In the genomic region with DNA sequence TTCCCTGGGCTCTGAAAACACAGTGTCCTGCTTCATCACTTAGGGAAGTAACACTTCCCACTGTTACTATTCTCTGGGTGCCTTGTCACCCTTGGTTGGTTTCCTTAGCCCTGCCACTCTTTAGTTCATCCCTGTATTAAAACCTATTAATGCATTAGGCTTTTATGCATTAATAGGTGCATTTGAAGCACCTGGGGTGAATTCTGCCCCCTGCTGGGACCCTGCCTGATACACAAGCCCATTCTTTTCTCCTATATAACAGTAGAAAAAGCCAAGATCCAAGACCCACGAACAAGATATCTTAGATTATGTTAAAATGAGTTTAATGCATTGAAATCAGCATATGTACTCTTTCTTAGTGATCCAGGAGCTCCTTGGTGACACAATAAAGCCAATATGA, we compare ENCODE assay signal across 1 cellular context.
TF ChIP-seq lines count a peak whose summit lies in the region.

No MANE protein-coding gene starts in this region.

TF ChIP-seq in GM23338, 12 proteins besides CTCF, POLR2A, EP300 and RAD21 (continued from another document):
- TF ChIP-seq, protein P1, sequence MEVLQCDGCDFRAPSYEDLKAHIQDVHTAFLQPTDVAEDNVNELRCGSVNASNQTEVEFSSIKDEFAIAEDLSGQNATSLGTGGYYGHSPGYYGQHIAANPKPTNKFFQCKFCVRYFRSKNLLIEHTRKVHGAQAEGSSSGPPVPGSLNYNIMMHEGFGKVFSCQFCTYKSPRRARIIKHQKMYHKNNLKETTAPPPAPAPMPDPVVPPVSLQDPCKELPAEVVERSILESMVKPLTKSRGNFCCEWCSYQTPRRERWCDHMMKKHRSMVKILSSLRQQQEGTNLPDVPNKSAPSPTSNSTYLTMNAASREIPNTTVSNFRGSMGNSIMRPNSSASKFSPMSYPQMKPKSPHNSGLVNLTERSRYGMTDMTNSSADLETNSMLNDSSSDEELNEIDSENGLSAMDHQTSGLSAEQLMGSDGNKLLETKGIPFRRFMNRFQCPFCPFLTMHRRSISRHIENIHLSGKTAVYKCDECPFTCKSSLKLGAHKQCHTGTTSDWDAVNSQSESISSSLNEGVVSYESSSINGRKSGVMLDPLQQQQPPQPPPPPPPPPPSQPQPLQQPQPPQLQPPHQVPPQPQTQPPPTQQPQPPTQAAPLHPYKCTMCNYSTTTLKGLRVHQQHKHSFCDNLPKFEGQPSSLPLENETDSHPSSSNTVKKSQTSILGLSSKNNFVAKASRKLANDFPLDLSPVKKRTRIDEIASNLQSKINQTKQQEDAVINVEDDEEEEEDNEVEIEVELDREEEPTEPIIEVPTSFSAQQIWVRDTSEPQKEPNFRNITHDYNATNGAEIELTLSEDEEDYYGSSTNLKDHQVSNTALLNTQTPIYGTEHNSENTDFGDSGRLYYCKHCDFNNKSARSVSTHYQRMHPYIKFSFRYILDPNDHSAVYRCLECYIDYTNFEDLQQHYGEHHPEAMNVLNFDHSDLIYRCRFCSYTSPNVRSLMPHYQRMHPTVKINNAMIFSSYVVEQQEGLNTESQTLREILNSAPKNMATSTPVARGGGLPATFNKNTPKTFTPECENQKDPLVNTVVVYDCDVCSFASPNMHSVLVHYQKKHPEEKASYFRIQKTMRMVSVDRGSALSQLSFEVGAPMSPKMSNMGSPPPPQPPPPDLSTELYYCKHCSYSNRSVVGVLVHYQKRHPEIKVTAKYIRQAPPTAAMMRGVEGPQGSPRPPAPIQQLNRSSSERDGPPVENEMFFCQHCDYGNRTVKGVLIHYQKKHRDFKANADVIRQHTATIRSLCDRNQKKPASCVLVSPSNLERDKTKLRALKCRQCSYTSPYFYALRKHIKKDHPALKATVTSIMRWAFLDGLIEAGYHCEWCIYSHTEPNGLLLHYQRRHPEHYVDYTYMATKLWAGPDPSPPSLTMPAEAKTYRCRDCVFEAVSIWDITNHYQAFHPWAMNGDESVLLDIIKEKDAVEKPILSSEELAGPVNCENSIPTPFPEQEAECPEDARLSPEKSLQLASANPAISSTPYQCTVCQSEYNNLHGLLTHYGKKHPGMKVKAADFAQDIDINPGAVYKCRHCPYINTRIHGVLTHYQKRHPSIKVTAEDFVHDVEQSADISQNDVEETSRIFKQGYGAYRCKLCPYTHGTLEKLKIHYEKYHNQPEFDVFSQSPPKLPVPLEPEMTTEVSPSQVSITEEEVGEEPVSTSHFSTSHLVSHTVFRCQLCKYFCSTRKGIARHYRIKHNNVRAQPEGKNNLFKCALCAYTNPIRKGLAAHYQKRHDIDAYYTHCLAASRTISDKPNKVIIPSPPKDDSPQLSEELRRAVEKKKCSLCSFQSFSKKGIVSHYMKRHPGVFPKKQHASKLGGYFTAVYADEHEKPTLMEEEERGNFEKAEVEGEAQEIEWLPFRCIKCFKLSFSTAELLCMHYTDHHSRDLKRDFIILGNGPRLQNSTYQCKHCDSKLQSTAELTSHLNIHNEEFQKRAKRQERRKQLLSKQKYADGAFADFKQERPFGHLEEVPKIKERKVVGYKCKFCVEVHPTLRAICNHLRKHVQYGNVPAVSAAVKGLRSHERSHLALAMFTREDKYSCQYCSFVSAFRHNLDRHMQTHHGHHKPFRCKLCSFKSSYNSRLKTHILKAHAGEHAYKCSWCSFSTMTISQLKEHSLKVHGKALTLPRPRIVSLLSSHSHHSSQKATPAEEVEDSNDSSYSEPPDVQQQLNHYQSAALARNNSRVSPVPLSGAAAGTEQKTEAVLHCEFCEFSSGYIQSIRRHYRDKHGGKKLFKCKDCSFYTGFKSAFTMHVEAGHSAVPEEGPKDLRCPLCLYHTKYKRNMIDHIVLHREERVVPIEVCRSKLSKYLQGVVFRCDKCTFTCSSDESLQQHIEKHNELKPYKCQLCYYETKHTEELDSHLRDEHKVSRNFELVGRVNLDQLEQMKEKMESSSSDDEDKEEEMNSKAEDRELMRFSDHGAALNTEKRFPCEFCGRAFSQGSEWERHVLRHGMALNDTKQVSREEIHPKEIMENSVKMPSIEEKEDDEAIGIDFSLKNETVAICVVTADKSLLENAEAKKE (CRISPR knock-in tag; IDR thresholded peaks at IDR 0.05), result no peak
- TF ChIP-seq, protein P2, sequence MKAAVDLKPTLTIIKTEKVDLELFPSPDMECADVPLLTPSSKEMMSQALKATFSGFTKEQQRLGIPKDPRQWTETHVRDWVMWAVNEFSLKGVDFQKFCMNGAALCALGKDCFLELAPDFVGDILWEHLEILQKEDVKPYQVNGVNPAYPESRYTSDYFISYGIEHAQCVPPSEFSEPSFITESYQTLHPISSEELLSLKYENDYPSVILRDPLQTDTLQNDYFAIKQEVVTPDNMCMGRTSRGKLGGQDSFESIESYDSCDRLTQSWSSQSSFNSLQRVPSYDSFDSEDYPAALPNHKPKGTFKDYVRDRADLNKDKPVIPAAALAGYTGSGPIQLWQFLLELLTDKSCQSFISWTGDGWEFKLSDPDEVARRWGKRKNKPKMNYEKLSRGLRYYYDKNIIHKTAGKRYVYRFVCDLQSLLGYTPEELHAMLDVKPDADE (IDR thresholded peaks at IDR 0.05), result no peak
- TF ChIP-seq, protein P3, sequence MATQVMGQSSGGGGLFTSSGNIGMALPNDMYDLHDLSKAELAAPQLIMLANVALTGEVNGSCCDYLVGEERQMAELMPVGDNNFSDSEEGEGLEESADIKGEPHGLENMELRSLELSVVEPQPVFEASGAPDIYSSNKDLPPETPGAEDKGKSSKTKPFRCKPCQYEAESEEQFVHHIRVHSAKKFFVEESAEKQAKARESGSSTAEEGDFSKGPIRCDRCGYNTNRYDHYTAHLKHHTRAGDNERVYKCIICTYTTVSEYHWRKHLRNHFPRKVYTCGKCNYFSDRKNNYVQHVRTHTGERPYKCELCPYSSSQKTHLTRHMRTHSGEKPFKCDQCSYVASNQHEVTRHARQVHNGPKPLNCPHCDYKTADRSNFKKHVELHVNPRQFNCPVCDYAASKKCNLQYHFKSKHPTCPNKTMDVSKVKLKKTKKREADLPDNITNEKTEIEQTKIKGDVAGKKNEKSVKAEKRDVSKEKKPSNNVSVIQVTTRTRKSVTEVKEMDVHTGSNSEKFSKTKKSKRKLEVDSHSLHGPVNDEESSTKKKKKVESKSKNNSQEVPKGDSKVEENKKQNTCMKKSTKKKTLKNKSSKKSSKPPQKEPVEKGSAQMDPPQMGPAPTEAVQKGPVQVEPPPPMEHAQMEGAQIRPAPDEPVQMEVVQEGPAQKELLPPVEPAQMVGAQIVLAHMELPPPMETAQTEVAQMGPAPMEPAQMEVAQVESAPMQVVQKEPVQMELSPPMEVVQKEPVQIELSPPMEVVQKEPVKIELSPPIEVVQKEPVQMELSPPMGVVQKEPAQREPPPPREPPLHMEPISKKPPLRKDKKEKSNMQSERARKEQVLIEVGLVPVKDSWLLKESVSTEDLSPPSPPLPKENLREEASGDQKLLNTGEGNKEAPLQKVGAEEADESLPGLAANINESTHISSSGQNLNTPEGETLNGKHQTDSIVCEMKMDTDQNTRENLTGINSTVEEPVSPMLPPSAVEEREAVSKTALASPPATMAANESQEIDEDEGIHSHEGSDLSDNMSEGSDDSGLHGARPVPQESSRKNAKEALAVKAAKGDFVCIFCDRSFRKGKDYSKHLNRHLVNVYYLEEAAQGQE (IDR thresholded peaks at IDR 0.05; ENCODE audit: unreplicated experiment), result no peak
- TF ChIP-seq STAT1 (IDR thresholded peaks at IDR 0.05; ENCODE audit: unreplicated experiment) (no peak), CREB1 (CRISPR knock-in tag; IDR thresholded peaks at IDR 0.05; ENCODE audit: low read depth) (no peak), POLR2AphosphoS5 (IDR thresholded peaks at IDR 0.05; ENCODE audit: low read depth) (no peak), EZH2 (IDR thresholded peaks at IDR 0.05; ENCODE audit: low read depth, unreplicated experiment) (no peak)
